8 cellular contexts compared by ENCODE assay signal in the genomic region with DNA sequence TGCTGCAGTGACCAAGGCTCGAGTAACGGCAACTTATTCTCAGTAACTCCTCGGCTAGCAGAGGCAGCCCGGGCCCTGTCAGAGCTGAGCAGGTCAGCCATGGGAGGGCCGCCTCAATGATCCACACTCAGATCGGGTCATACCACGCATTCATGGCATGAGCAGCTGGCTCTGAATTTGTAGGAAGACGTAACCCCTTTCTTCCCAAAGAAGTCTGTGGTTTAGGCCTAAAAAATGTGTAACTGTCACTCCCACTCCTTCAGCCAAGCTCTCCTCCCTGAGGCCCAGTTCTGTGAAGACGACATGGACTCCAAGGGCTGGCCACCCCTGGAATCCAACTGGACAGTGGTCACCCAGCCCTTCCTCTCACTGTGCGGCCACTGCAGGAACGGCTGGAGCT. TPM values are rescaled to one million over a fixed set of nuclear protein-coding genes. Genes with fewer than 3 reads are reported as not detected.
A peak's percentile ranks its signal among the peaks of the same experiment; 100 is the strongest.
DNase-seq lines count a peak whose midpoint lies in the region; ATAC-seq and TF ChIP-seq lines count a peak whose summit lies in the region.

No MANE protein-coding gene starts in this region.

- no peaks in the 10 kb centered on the region for H3K79me2 ChIP-seq in osteoblast (ENCODE audit: insufficient read depth, low read length)

- H3K4me2 ChIP-seq in osteoblast (ENCODE audit: insufficient read depth, low read length), result peak overlapping the region; percentile 93

- H3K4me3 ChIP-seq in SJSA1, result no peak overlapping the region
- H3K4me3 ChIP-seq in osteoblast (ENCODE audit: insufficient read depth, low read length), result peak overlapping the region; percentile 36

- H3K27me3 ChIP-seq in SJSA1 (replicated peaks) (no peaks in the 10 kb centered on the region), osteoblast (ENCODE audit: insufficient read depth, low read length) (no peaks in the 10 kb centered on the region)

- DNase-seq in AG08395 (ENCODE audit: low spot score) (peak; percentile 63), SJSA1 (ENCODE audit: low read depth in 1 of 2, low spot score in 2 of 2) (no peak), fibroblast of peridontal ligament (ENCODE audit: extremely low read depth) (peak; percentile 80), osteoblast (ENCODE audit: insufficient read length, low spot score, missing footprints) (peak; percentile 61), germinal center (ENCODE audit: low spot score) (no peak), GM20000 (ENCODE audit: low spot score) (no peak)

- TF ChIP-seq CTCF in osteoblast (IDR thresholded peaks at IDR 0.05; ENCODE audit: extremely low read depth, low read depth, low read length) (no peak), GM20000 (IDR thresholded peaks at IDR 0.05; ENCODE audit: extremely low read depth, missing control alignments) (no peak)

- H3K9me3 ChIP-seq in SJSA1 (replicated peaks), result no peaks in the 10 kb centered on the region
- H3K9me3 ChIP-seq in osteoblast (ENCODE audit: low read depth, low read length), result no peaks in the 10 kb centered on the region

- ATAC-seq in GM21526 (IDR thresholded peaks at IDR 0.05; ENCODE audit: low FRiP score, unreplicated experiment) (no peak), HG02884 (IDR thresholded peaks at IDR 0.05; ENCODE audit: unreplicated experiment) (no peak)

- H4K20me1 ChIP-seq in osteoblast (ENCODE audit: insufficient read depth, low read length), result no peaks in the 10 kb centered on the region

- peak overlapping the region; percentile 95 for H3K27ac ChIP-seq in SJSA1
- H3K27ac ChIP-seq in osteoblast (ENCODE audit: low read depth, low read length), result peak overlapping the region; percentile 100

- peak overlapping the region; percentile 73 for H2AFZ ChIP-seq in osteoblast (ENCODE audit: low read length)

- peaks cover 48% of the 10 kb centered on the region for H3K4me1 ChIP-seq in SJSA1 (replicated peaks)
- peaks cover 74% of the 10 kb centered on the region for H3K4me1 ChIP-seq in osteoblast (ENCODE audit: insufficient read depth, low read length)

- H3K36me3 ChIP-seq in SJSA1 (peaks cover 10% of the 10 kb centered on the region), osteoblast (ENCODE audit: insufficient read depth, low read length) (peaks cover 9% of the 10 kb centered on the region)

RNA-seq across cellular contexts. Expression of gene PPP2R1B, which starts 30.0 kb away (rescaled TPM):
- total RNA-seq in SJSA1 (2014; rRNA removed; shearing (Covaris generic)), result 29.7 and 40.8 TPM in 2 replicates
- 18.0 and 19.9 TPM in 2 replicates for total RNA-seq in osteoblast

Comparison
In these comparisons a context has a peak if more than half of its experiments do, and no peak if none do; other contexts are left out.
1. DNase-seq: peak in AG08395 (single experiment), fibroblast of peridontal ligament (single experiment) and osteoblast (single experiment); none in SJSA1 (0 of 2), germinal center (single experiment) and GM20000 (single experiment).